In genomic region chr3:20054549-20054987, GRCh38 we compare ENCODE assay signal across 9 cellular contexts. TPM values are rescaled to one million over a fixed set of nuclear protein-coding genes. Genes with fewer than 3 reads are reported as not detected.
DNase-seq lines count a peak whose midpoint lies in the region; ATAC-seq and TF ChIP-seq lines count a peak whose summit lies in the region.
"Had no signal": no experiment of that assay in that cellular context is flagged by ENCODE, and none has a peak within 500 bp of the region (broad histone marks: within the 10 kb centered on the region; RNA-seq: fewer than 3 reads in every experiment).

No MANE protein-coding gene starts in this region.

- peaks cover 4% of the 10 kb centered on the region for H3K36me3 Mint-ChIP-seq in CD8-positive, alpha-beta T cell
- H3K36me3 Mint-ChIP-seq in T-cell = peaks cover 3% of the 10 kb centered on the region
- peaks cover 5 to 12% of the 10 kb centered on the region in 2 donors for H3K36me3 Mint-ChIP-seq in stimulated activated naive B cell treated with anti-CD40 and anti-IgM and Interleukin-4, amounts not matched to agents 10 μg/mL and 1 μg/mL and 100 μg/mL, for 72 hours

- no peak overlapping the region for H3K27ac ChIP-seq in CD8-positive, alpha-beta T cell (ENCODE audit: low read depth, low read length)
- peak overlapping the region in 2 of 3 donors; percentile 51 to 56 for H3K27ac ChIP-seq in right lobe of liver

- in situ Hi-C loops in astrocyte of the spinal cord (cut with HindIII; ENCODE audit: low sequenced_read_pairs) = no loop called here

- H3K4me3 Mint-ChIP-seq in CD8-positive, alpha-beta T cell = no peak overlapping the region
- no peak overlapping the region for H3K4me3 Mint-ChIP-seq in T-cell
- no peak overlapping the region for H3K4me3 Mint-ChIP-seq in stimulated activated naive B cell treated with anti-CD40 and anti-IgM and Interleukin-4, amounts not matched to agents 10 μg/mL and 1 μg/mL and 100 μg/mL, for 72 hours

- peak; percentile 88 for ATAC-seq in CD8-positive, alpha-beta T cell
- ATAC-seq in GM21423 (IDR thresholded peaks at IDR 0.05; ENCODE audit: unreplicated experiment) (peak; percentile 90), T-cell (replicated peaks in 1 of 4) (peak; percentile 85 to 94 (median 90)), right lobe of liver (peak; percentile 85 to 93 (median 88))
- ATAC-seq in stimulated activated naive B cell treated with anti-CD40 and anti-IgM and Interleukin-4, amounts not matched to agents 10 μg/mL and 1 μg/mL and 100 μg/mL, for 72 hours (replicated peaks) = peak; percentile 89 to 90

- no peak for TF ChIP-seq CTCF in CD8-positive, alpha-beta T cell (IDR thresholded peaks at IDR 0.05)
- TF ChIP-seq CTCF in astrocyte of the spinal cord (IDR thresholded peaks at IDR 0.05; ENCODE audit: low read depth, low read length) (no peak), right lobe of liver (IDR thresholded peaks at IDR 0.05) (no peak)

- H3K27me3 Mint-ChIP-seq in CD8-positive, alpha-beta T cell (ENCODE audit: low read depth) = no peaks in the 10 kb centered on the region
- no peaks in the 10 kb centered on the region for H3K27me3 Mint-ChIP-seq in T-cell
- H3K27me3 Mint-ChIP-seq in stimulated activated naive B cell treated with anti-CD40 and anti-IgM and Interleukin-4, amounts not matched to agents 10 μg/mL and 1 μg/mL and 100 μg/mL, for 72 hours = no peaks in the 10 kb centered on the region

- POLR2A ChIA-PET in CD8-positive, alpha-beta T cell (lab: Charles Lee) = no interaction called here
- POLR2A ChIA-PET in T-cell (lab: Charles Lee) = no interaction called here

- H3K9me3 ChIP-seq in CD8-positive, alpha-beta T cell (ENCODE audit: low read length) = no peaks in the 10 kb centered on the region
- H3K9me3 ChIP-seq in right lobe of liver = no peaks in the 10 kb centered on the region

- DNase-seq in CD8-positive, alpha-beta T cell = peak; percentile 16 to 77 (median 58)
- DNase-seq in HS-5 (ENCODE audit: low read depth) (peak; percentile 98), T-cell (peak; percentile 14 to 67 (median 52)), astrocyte of the spinal cord (ENCODE audit: low read depth, low spot score) (peak; percentile 77), right lobe of liver (peak in 2 of 3 donors; percentile 55 to 85), hippocampal formation (lab: John Stamatoyannopoulos, UW) (no peak)
- DNase-seq in stimulated activated naive B cell treated with anti-CD40 and anti-IgM and Interleukin-4, amounts not matched to agents 10 μg/mL and 1 μg/mL and 100 μg/mL, for 72 hours = peak; percentile 74

- peaks cover 37% of the 10 kb centered on the region for H3K4me1 ChIP-seq in CD8-positive, alpha-beta T cell (ENCODE audit: insufficient read depth, low read length)
- H3K4me1 ChIP-seq in right lobe of liver = peaks cover 0 to 40% (median 11%) of the 10 kb centered on the region in 4 donors

- no peaks in the 10 kb centered on the region for H3K36me3 ChIP-seq in CD8-positive, alpha-beta T cell (ENCODE audit: insufficient read depth, low read length)
- no peaks in the 10 kb centered on the region for H3K36me3 ChIP-seq in right lobe of liver

- peaks cover 32% of the 10 kb centered on the region for H3K4me1 Mint-ChIP-seq in CD8-positive, alpha-beta T cell (ENCODE audit: low read depth)
- H3K4me1 Mint-ChIP-seq in T-cell = peaks cover 36 to 43% (median 40%) of the 10 kb centered on the region in 3 donors
- peaks cover 12 to 40% of the 10 kb centered on the region in 2 donors for H3K4me1 Mint-ChIP-seq in stimulated activated naive B cell treated with anti-CD40 and anti-IgM and Interleukin-4, amounts not matched to agents 10 μg/mL and 1 μg/mL and 100 μg/mL, for 72 hours

- WGBS in right lobe of liver (ENCODE audit: insufficient coverage, low coverage, low lambda C conversion rate, missing lambda C conversion rate) = 2% methylated on average over 4 of the region's 4 CpGs

- no peaks in the 10 kb centered on the region for H3K9me3 Mint-ChIP-seq in CD8-positive, alpha-beta T cell
- H3K9me3 Mint-ChIP-seq in T-cell = no peaks in the 10 kb centered on the region
- no peaks in the 10 kb centered on the region for H3K9me3 Mint-ChIP-seq in stimulated activated naive B cell treated with anti-CD40 and anti-IgM and Interleukin-4, amounts not matched to agents 10 μg/mL and 1 μg/mL and 100 μg/mL, for 72 hours

- intact Hi-C loops in CD8-positive, alpha-beta T cell (cut with DNase I, micrococcal nuclease) = loop anchor here in 1 of 2 experiments (2.0 kb wide), 1 partner anchor 14 kb away; the partner anchor contains the start of gene KAT2B
- intact Hi-C loops in right lobe of liver (cut with DNase I) = no loop called here

- TF ChIP-seq POLR2A in right lobe of liver (IDR thresholded peaks at IDR 0.05) = no peak

- no peak overlapping the region for H3K27ac Mint-ChIP-seq in CD8-positive, alpha-beta T cell
- H3K27ac Mint-ChIP-seq in T-cell = no peak overlapping the region
- no peak overlapping the region for H3K27ac Mint-ChIP-seq in stimulated activated naive B cell treated with anti-CD40 and anti-IgM and Interleukin-4, amounts not matched to agents 10 μg/mL and 1 μg/mL and 100 μg/mL, for 72 hours

- CTCF ChIA-PET in CD8-positive, alpha-beta T cell (lab: Charles Lee) = no interaction called here
- CTCF ChIA-PET in T-cell (lab: Charles Lee) = interaction anchor here in 1 of 2 donors (1.0 kb wide), 3 partner anchors 11 to 21 kb away, joined by 3 to 4 read pairs (median 4); no protein-coding TSS in a partner anchor

- no peak overlapping the region for H3K4me3 ChIP-seq in CD8-positive, alpha-beta T cell (ENCODE audit: low read depth, low read length)
- H3K4me3 ChIP-seq in astrocyte of the spinal cord (ENCODE audit: low read depth, low read length) (no peak overlapping the region), right lobe of liver (no peak overlapping the region)

- H3K27me3 ChIP-seq in CD8-positive, alpha-beta T cell (ENCODE audit: insufficient read depth, low read length) = no peaks in the 10 kb centered on the region
- no peaks in the 10 kb centered on the region for H3K27me3 ChIP-seq in right lobe of liver

RNA-seq across cellular contexts. Expression of gene KAT2B, which starts 14.3 kb away (rescaled TPM):
- 10 to 100 TPM; 37.5 to 37.9 TPM for total RNA-seq in CD8-positive, alpha-beta T cell
- total RNA-seq in T-cell (10 to 100 TPM; 49.5 to 98.8 (median 80.8) TPM), right lobe of liver (10 to 100 TPM; 25.6 to 35.7 (median 30.3) TPM)

RNA-seq across cellular contexts. Expression of gene PP2D1, which starts 42.5 kb away (rescaled TPM):
- total RNA-seq in CD8-positive, alpha-beta T cell = not detected
- total RNA-seq in T-cell = not detected
- total RNA-seq in right lobe of liver = not detected
- total RNA-seq: subcutaneous adipose tissue had no signal

Comparison
In these comparisons a context has a peak if more than half of its experiments do, and no peak if none do; other contexts are left out.
1. DNase-seq: peak in CD8-positive, alpha-beta T cell (7 of 7), HS-5 (single experiment), T-cell (34 of 34), astrocyte of the spinal cord (single experiment), right lobe of liver (2 of 3) and stimulated activated naive B cell treated with anti-CD40 and anti-IgM and Interleukin-4, amounts not matched to agents 10 μg/mL and 1 μg/mL and 100 μg/mL, for 72 hours (single experiment); none in hippocampal formation (0 of 2).
2. Peak in every context shown above with its lines, with median percentiles within 50 percentile points of each other: ATAC-seq.